ENCODE assay signal across 9 cellular contexts in the genomic region with DNA sequence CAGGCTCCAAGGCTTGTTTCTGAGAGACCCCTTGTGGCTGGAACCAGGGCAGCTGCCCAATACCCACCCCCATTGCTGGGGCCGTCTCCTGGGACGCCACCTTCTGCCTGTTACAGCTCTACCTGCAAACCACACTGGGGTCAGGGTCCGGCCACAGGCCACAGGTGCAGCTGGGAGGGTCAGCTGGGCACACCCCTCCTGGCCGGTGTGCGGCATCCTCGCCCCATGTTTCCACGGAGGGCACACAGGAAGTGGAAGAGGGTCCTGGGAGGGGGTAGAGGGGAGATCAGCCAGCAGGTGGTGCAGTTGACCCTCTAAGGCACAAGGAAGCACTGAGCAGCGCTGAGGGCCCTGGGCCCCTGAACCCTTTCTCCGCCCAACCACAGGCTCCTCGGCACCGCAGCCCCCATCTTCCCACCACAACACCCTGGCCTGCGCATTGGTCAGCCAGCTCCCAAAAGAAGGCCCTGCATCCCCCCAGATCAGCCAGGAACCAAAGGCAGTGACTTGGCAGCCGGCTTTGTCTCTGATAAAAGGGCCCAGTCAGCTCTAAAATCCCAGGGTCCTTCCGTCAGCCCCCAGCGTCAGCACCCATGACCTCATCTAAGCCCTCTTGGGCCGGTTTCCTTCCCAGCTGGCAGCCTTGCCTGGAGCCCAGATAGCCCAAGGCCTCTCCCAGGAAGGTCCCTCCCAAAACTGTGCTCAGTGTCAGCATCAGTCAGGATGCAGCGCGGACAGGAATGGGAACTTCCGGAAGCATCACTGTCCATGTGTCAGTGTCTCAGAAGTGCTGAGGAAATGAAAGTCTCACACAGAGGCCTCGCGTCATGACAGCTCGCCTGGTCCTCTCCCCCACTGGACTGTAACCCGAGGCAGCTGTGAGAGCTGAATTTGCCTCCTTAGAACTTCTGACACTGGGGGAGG. TPM values are rescaled to one million over a fixed set of nuclear protein-coding genes. Genes with fewer than 3 reads are reported as not detected.
DNase-seq lines count a peak whose midpoint lies in the region; ATAC-seq, FAIRE-seq and TF ChIP-seq lines count a peak whose summit lies in the region.
"Had no signal": no experiment of that assay in that cellular context is flagged by ENCODE, and none has a peak within 500 bp of the region (broad histone marks: within the 10 kb centered on the region; RNA-seq: fewer than 3 reads in every experiment).

No MANE protein-coding gene starts in this region.

- peaks cover 62% of the 10 kb centered on the region for H3K27me3 ChIP-seq in GM23338 (ENCODE audit: insufficient read depth)

- no peaks in the 10 kb centered on the region for H4K20me1 ChIP-seq in GM23338 (replicated peaks; ENCODE audit: insufficient read depth)

- no peaks in the 10 kb centered on the region for H3K9me3 ChIP-seq in A549
- H3K9me3 ChIP-seq: upper lobe of left lung had no signal

- POLR2A ChIA-PET in A549 (lab: Yijun Ruan, JAX), result no interaction called here

- DNase-seq in A549 (ENCODE audit: low read depth in 1 of 2, low spot score in 1 of 2) (peak in 1 of 2 experiments; percentile 34), GM23338 (ENCODE audit: low spot score) (peak; percentile 66), iPS DF 19.7 (ENCODE audit: low read depth, low spot score) (peak; percentile 30), GF-D8 (lab: John Stamatoyannopoulos, UW) (no peak), GM12892 (ENCODE audit: insufficient read length) (no peak)

- H3K4me1 Mint-ChIP-seq in GM23338, result peaks cover 14% of the 10 kb centered on the region

- CTCF ChIA-PET in A549 (lab: Yijun Ruan, JAX), result interaction anchor here (0.6 to 3.2 kb wide), 16 partner anchors 10 to 271 kb away, joined by 3 to 15 read pairs (median 4); no protein-coding TSS in a partner anchor

- H3K9me3 Mint-ChIP-seq in GM23338, result no peaks in the 10 kb centered on the region

- 89% methylated on average over 23 of the region's 23 CpGs for WGBS in A549 (ENCODE audit: missing lambda C conversion rate)

- H3K36me3 ChIP-seq in GM23338 (ENCODE audit: insufficient read depth), result no peaks in the 10 kb centered on the region
- H3K36me3 ChIP-seq: upper lobe of left lung had no signal

- H3K27ac ChIP-seq in A549 (no peak overlapping the region; a peak in 1 of 6 replicates), GM23338 (ENCODE audit: low read depth) (no peak overlapping the region)
- H3K27ac ChIP-seq: upper lobe of left lung had no signal

- TF ChIP-seq POLR2A in A549 (IDR thresholded peaks at IDR 0.05; ENCODE audit: low read length) (no peak), GM12892 (IDR thresholded peaks at IDR 0.05; ENCODE audit: low read depth, low read length) (no peak)

- no peak overlapping the region for H3K4me3 ChIP-seq in A549
- peak overlapping the region; percentile 63; the same call in 1 of the 2 replicates for H3K4me3 ChIP-seq in GM23338
- H3K4me3 ChIP-seq in WI38 (ENCODE audit: low read depth, low read length), result no peak overlapping the region
- H3K4me3 ChIP-seq: upper lobe of left lung had no signal

- H3K4me1 ChIP-seq in A549 (peaks cover 15% of the 10 kb centered on the region; the same call in 2 of the 3 replicates), GM23338 (ENCODE audit: insufficient read depth) (peaks cover 13% of the 10 kb centered on the region)

- H3K27me3 Mint-ChIP-seq in GM23338 (ENCODE audit: insufficient read depth, low read depth, poor library complexity), result peaks cover 62% of the 10 kb centered on the region

- H3K9me2 ChIP-seq in GM23338 (ENCODE audit: insufficient read depth), result no peaks in the 10 kb centered on the region

- FAIRE-seq in A549 (lab: Jason Lieb, UNC) (no peak), GM12892 (lab: Jason Lieb, UNC) (no peak)

- H2AFZ ChIP-seq in GM23338, result no peak overlapping the region

- ATAC-seq in A549 (peak in 1 of 2 experiments; percentile 65; a peak in 3 of 6 replicates), GM23338 (peak; percentile 16), HG02678 (IDR thresholded peaks at IDR 0.05; ENCODE audit: unreplicated experiment) (no peak), HG03108 (IDR thresholded peaks at IDR 0.05; ENCODE audit: unreplicated experiment) (no peak)

- H3K36me3 Mint-ChIP-seq in GM23338 (ENCODE audit: low read depth), result no peaks in the 10 kb centered on the region

- H3K4me2 ChIP-seq in A549 (peak overlapping the region; percentile 92; the same call in 2 of the 3 replicates), GM23338 (peak overlapping the region; percentile 86; the same call in 1 of the 2 replicates)

- no peak overlapping the region for H3K27ac Mint-ChIP-seq in GM23338

- TF ChIP-seq CTCF in A549 (IDR thresholded peaks at IDR 0.05) (peak; percentile 42; the same call in 2 of the 3 replicates), GM23338 (conservative IDR thresholded peaks at IDR 0.05; ENCODE audit: low read depth in 2 of 2) (peak; percentile 57 to 62), WI38 (IDR thresholded peaks at IDR 0.05; ENCODE audit: low read depth, low read length) (peak; percentile 31)

- peak; percentile 40 to 48 for TF ChIP-seq RAD21 in A549 (conservative IDR thresholded peaks at IDR 0.05 in 1 of 2, IDR thresholded peaks at IDR 0.05 in 1 of 2)

- TF ChIP-seq EP300 in A549 (IDR thresholded peaks at IDR 0.05), result no peak

- H3K4me3 Mint-ChIP-seq in GM23338, result no peak overlapping the region; the same call in 2 of the 3 replicates

- H3F3A ChIP-seq in GM23338 (replicated peaks; ENCODE audit: low read depth), result 0 out of 2 replicates have a peak, but pooled peaks cover 8% of the 10 kb centered on the region

- H3K79me2 ChIP-seq in GM23338 (replicated peaks; ENCODE audit: insufficient read depth), result no peaks in the 10 kb centered on the region

TF ChIP-seq in A549, 52 proteins besides CTCF, POLR2A, EP300 and RAD21:
- TF ChIP-seq E2F6 (IDR thresholded peaks at IDR 0.05; ENCODE audit: borderline replicate concordance, low read depth) (no peak), MAFK (IDR thresholded peaks at IDR 0.05; ENCODE audit: partially characterized antibody) (peak; percentile 6), SMC3 (IDR thresholded peaks at IDR 0.05) (0 out of 3 replicates have a peak, but pooled peaks have one; percentile 29)

TF ChIP-seq in GM23338, 12 proteins besides CTCF, POLR2A, EP300 and RAD21:
- no peak for TF ChIP-seq EZH2 (IDR thresholded peaks at IDR 0.05; ENCODE audit: low read depth, unreplicated experiment)
- TF ChIP-seq ETS1 (IDR thresholded peaks at IDR 0.05), result no peak
- TF ChIP-seq ZNF331 (CRISPR knock-in tag; IDR thresholded peaks at IDR 0.05; ENCODE audit: low read depth), result no peak
- TF ChIP-seq ZNF114 (CRISPR knock-in tag; IDR thresholded peaks at IDR 0.05), result no peak
- TF ChIP-seq NANOG (IDR thresholded peaks at IDR 0.05; ENCODE audit: borderline replicate concordance), result no peak
- no peak for TF ChIP-seq EZH2phosphoT487 (IDR thresholded peaks at IDR 0.05; ENCODE audit: unreplicated experiment)
- TF ChIP-seq POLR2AphosphoS5 (IDR thresholded peaks at IDR 0.05; ENCODE audit: low read depth), result no peak

RNA-seq across cellular contexts. Expression of gene ERFE, which starts 1.7 kb away (rescaled TPM):
- 2.6 and 3.7 TPM in 2 replicates for polyA plus RNA-seq in A549 (2011; rRNA removed)
- 4.6 and 6.8 TPM in 2 replicates for polyA plus RNA-seq in A549 (2012; cell fraction: cytosol; rRNA removed)
- polyA plus RNA-seq in A549 (2012; cell fraction: nucleus; rRNA removed), result 11.7 and 15.4 TPM in 2 replicates
- polyA plus RNA-seq in A549 (2017; fragmentation: RNase III; extraction: RNeasy Plus Mini Kit Qiagen cat#74134 plus additional on column Dnase treatment), result 2.0 to 3.6 TPM (median 2.6 TPM) in 3 replicates
- polyA minus RNA-seq in A549 (2011; rRNA and poly(A)+ RNA removed), result 1.7 and 2.4 TPM in 2 replicates
- total RNA-seq in GM23338 (2014; rRNA removed; shearing (Covaris generic)), result 2.5 and 3.3 TPM in 2 replicates
- polyA plus RNA-seq in GM23338 (2016; fragmentation: Nextera tagmentation; extraction: Ambion mirVana), result 0.61 and 1.0 TPM in 2 replicates
- polyA plus RNA-seq in GM12892 (2012; ENCODE audit: missing spikeins), result not detected

RNA-seq across cellular contexts. Expression of gene KLHL30, which starts 22.0 kb away (rescaled TPM):
- polyA plus RNA-seq in A549 (2011; rRNA removed), result 0.04 TPM in 1 of 2 replicates, not detected in the other
- 0.01 TPM in 1 of 2 replicates, not detected in the other for polyA plus RNA-seq in A549 (2012; cell fraction: cytosol; rRNA removed)
- 0.05 and 0.07 TPM in 2 replicates for polyA plus RNA-seq in A549 (2012; cell fraction: nucleus; rRNA removed)
- polyA plus RNA-seq in A549 (2017; fragmentation: RNase III; extraction: RNeasy Plus Mini Kit Qiagen cat#74134 plus additional on column Dnase treatment), result 0.03 to 0.04 TPM (median 0.03 TPM) in 3 replicates
- 0.08 TPM in 1 of 2 replicates, not detected in the other for polyA minus RNA-seq in A549 (2011; rRNA and poly(A)+ RNA removed)
- 0.07 TPM in 1 of 2 replicates, not detected in the other for total RNA-seq in GM23338 (2014; rRNA removed; shearing (Covaris generic))
- not detected in 2 replicates for polyA plus RNA-seq in GM23338 (2016; fragmentation: Nextera tagmentation; extraction: Ambion mirVana)
- not detected for polyA plus RNA-seq in GM12892 (2012; ENCODE audit: missing spikeins)

RNA-seq across cellular contexts. Expression of gene ILKAP, which starts 43.0 kb away (rescaled TPM):
- 27.7 and 41.4 TPM in 2 replicates for polyA plus RNA-seq in A549 (2011; rRNA removed)
- 58.4 and 63.6 TPM in 2 replicates for polyA plus RNA-seq in A549 (2012; cell fraction: cytosol; rRNA removed)
- polyA plus RNA-seq in A549 (2012; cell fraction: nucleus; rRNA removed), result 74.5 and 93.4 TPM in 2 replicates
- 36.3 to 38.4 TPM (median 38.2 TPM) in 3 replicates for polyA plus RNA-seq in A549 (2017; fragmentation: RNase III; extraction: RNeasy Plus Mini Kit Qiagen cat#74134 plus additional on column Dnase treatment)
- polyA minus RNA-seq in A549 (2011; rRNA and poly(A)+ RNA removed), result 20.1 and 20.3 TPM in 2 replicates
- total RNA-seq in GM23338 (2014; rRNA removed; shearing (Covaris generic)), result 17.0 and 29.7 TPM in 2 replicates
- polyA plus RNA-seq in GM23338 (2016; fragmentation: Nextera tagmentation; extraction: Ambion mirVana), result 35.9 and 36.3 TPM in 2 replicates
- 31.2 TPM for polyA plus RNA-seq in GM12892 (2012; ENCODE audit: missing spikeins)

Comparison
In these comparisons a context has a peak if more than half of its experiments do, and no peak if none do; other contexts are left out.
1. DNase-seq: peak in GM23338 (single experiment) and iPS DF 19.7 (single experiment); none in GF-D8 (single experiment) and GM12892 (single experiment).
2. Peak in every context shown above with its lines, with median percentiles within 50 percentile points of each other: CTCF ChIP-seq.